In the genomic region with DNA sequence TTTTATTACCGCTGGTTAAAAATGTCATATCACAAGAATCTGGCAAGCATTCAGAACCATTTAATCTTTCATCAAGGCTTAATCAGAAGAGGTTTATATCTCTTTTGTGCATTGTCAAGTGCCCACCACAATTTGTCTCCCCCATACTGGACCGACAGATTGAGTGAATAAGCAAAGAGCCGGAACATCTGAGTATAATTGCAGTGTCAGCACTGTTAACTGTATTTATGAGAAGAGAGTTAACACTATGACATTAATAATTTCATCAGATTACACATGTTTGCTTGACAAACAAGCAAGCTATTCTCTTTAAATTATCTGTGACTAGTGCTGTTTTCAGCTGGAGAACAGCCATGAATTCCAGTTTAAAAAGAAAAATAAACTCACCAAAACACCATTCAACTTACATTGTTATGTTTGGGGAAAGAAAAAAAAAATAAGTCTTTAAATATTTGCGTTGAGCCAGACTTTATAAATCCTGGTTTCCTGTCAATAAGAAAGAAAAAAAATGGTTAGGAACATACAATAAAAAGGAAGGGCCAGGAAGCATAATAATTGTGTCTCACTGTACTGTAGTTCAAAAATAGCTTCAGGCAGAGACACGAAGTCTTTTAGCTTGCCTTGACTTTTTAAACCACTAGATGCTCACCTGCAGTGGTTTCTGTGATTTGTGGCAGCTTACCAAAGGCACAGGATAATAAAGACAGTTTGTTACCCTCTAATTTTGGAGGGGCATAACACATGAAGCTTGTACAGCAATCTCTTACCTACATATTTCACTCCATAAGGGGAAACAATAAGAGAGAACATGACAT, we compare ENCODE assay signal across 18 cellular contexts.
A peak's percentile ranks its signal among the peaks of the same experiment; 100 is the strongest.
DNase-seq lines count a peak whose midpoint lies in the region; ATAC-seq and TF ChIP-seq lines count a peak whose summit lies in the region.
"Had no signal": no experiment of that assay in that cellular context is flagged by ENCODE, and none has a peak within 500 bp of the region (broad histone marks: within the 10 kb centered on the region; RNA-seq: fewer than 3 reads in every experiment).

No MANE protein-coding gene starts in this region.

- H3K27me3 Mint-ChIP-seq in nephron (ENCODE audit: low read depth) = no peaks in the 10 kb centered on the region
- H3K27me3 Mint-ChIP-seq: natural killer cell treated with Interleukin-12 subunit alpha and Interleukin-12 subunit beta and Interleukin-15 and Interleukin-18, amount 100 ng/mL, for 72 hours had no signal

- H3K4me3 Mint-ChIP-seq in nephron = peak overlapping the region in 1 of 3 experiments; percentile 30
- H3K4me3 Mint-ChIP-seq: CD14-positive monocyte; natural killer cell treated with Interleukin-12 subunit alpha and Interleukin-12 subunit beta and Interleukin-15 and Interleukin-18, amount 100 ng/mL, for 72 hours had no signal

- H3K4me1 Mint-ChIP-seq in nephron = peaks cover 21% of the 10 kb centered on the region
- H3K4me1 Mint-ChIP-seq: CD14-positive monocyte had no signal

- ATAC-seq in GM21619 (IDR thresholded peaks at IDR 0.05; ENCODE audit: unreplicated experiment) = no peak
- ATAC-seq: gastrocnemius medialis; natural killer cell treated with Interleukin-12 subunit alpha and Interleukin-12 subunit beta and Interleukin-15 and Interleukin-18, amount 100 ng/mL, for 72 hours had no signal

- no peaks in the 10 kb centered on the region for H3K9me3 Mint-ChIP-seq in nephron

- H3K36me3 Mint-ChIP-seq in nephron (ENCODE audit: low read depth) = no peaks in the 10 kb centered on the region
- H3K36me3 Mint-ChIP-seq: CD14-positive monocyte had no signal

- H3K27ac Mint-ChIP-seq in nephron = peak overlapping the region; percentile 76 to 92 (median 86)
- H3K27ac Mint-ChIP-seq: CD14-positive monocyte; natural killer cell treated with Interleukin-12 subunit alpha and Interleukin-12 subunit beta and Interleukin-15 and Interleukin-18, amount 100 ng/mL, for 72 hours had no signal

- TF ChIP-seq CTCF in nephron (IDR thresholded peaks at IDR 0.05; ENCODE audit: unreplicated experiment in 3 of 3) = no peak

- DNase-seq in SHP77 treated with DMSO at 0.1 percent for 48 hours (lab: John Stamatoyannopoulos, UW) = peak; percentile 6
- no peak for DNase-seq in SHP77 (lab: John Stamatoyannopoulos, UW)
- DNase-seq in NCI-H1417 (lab: John Stamatoyannopoulos, UW) = peak; percentile 34 to 89 (median 86)
- peak; percentile 5 for DNase-seq in RPMI8226
- DNase-seq in SK-N-DZ (ENCODE audit: low spot score) = no peak
- no peak for DNase-seq in stimulated activated naive CD4-positive, alpha-beta T cell (lab: John Stamatoyannopoulos, UW)
- DNase-seq: activated CD4-positive, alpha-beta T cell treated with anti-CD3 and anti-CD28 coated beads, Interleukin-2, amount 50 U/mL, for 1 hour; activated CD8-positive, alpha-beta memory T cell treated with anti-CD3 and anti-CD28 coated beads, Interleukin-2, amount 50 U/mL, for 48 hours; activated effector memory CD4-positive, alpha-beta T cell treated with Interleukin-2 at 50 U/mL for 16 hours; dorsolateral prefrontal cortex; gastrocnemius medialis; KG1; NCI-H1048; T-helper 1 cell had no signal

Comparison
In these comparisons a context has a peak if more than half of its experiments do, and no peak if none do; other contexts are left out.
1. DNase-seq: peak in SHP77 treated with DMSO at 0.1 percent for 48 hours (single experiment), NCI-H1417 (3 of 3) and RPMI8226 (single experiment); none in SHP77 (0 of 2), SK-N-DZ (single experiment) and stimulated activated naive CD4-positive, alpha-beta T cell (0 of 6).